4 cellular contexts compared by ENCODE assay signal in the genomic region with DNA sequence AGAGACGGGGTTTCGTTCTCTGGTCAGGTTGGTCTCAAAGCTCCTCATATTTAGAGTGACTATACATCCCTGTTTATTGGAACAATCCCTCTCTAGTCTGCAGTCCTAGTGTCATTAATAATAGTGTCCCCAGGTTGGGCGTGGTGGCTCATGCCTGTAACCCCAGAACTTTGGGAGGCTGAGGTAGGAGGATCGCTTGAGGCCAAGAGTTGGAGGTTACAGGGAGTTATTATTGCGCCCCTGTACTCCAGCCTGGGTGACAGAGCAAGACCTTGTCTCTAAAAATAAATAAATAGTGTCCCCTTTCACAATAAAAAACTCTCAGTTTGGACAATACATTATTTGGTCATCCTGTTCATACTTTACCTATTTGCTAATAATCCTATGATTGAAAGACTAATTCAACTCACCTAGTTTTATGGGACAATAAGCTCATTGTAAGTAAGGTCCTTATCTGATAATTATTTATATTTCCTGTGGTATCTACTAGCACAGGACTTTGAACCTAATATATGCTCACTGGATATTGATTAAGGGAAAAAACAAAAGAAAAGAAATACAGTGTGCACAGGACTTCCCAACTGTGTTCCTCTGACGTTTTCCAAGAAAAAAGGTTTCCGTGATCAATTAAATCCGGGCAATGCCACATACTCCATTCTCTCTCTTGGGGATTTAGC. TPM values are rescaled to one million over a fixed set of nuclear protein-coding genes. Genes with fewer than 3 reads are reported as not detected.
"Had no signal": no experiment of that assay in that cellular context is flagged by ENCODE, and none has a peak within 500 bp of the region (broad histone marks: within the 10 kb centered on the region; RNA-seq: fewer than 3 reads in every experiment).

No MANE protein-coding gene starts in this region.

RNA-seq across cellular contexts. Expression of a gene that starts 13.7 kb away (rescaled TPM):
- total RNA-seq: HT1080, IMR-90, K562 had no signal
- polyA plus RNA-seq: IgD-negative memory B cell, IMR-90, K562 had no signal
